Comparison of ENCODE assay signal across 1 cellular context in the genomic region with DNA sequence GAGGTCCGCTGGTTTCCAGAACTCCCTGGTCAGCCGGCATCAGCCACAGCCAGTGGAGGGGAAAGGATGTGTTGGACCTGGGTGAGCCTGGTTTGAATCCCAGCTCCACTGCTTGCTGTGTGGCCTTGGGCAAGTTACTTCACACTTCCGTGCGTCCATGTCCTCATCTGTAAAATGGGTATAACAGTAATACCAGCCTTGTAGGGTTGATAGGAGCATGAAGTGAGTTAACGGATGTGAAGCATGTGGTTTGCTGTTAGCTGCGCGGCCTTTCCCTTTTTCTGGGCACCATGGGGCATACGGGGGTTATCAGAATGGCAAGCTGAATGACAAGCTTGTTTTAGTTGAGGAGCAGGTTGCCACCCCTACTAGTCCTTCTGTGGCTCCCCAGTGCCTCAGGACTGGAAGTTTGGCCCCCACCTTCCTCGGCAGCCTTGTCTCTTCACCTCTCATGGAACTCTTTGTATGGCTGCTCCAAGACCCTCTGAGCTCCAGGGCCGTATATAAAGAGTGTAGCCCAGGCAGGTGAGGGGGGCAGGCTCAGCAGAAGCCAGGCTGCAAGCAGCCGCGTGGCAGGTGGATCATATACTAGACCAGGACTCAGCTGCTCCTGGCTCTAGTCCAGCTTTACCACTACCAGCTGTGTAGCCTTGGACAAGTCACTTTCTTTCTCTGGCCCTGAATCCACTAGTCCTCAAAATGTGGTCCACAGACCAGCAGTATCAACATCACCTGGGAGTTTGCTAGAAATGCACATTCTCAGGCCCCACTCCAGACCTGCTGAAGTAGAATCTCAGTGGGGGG.
TF ChIP-seq lines count a peak whose summit lies in the region.

No MANE protein-coding gene starts in this region.

TF ChIP-seq in WTC11, 78 proteins besides CTCF, POLR2A, EP300 and RAD21 (continued from another document):
- no peak for TF ChIP-seq KAT7 (CRISPR knock-in tag; IDR thresholded peaks at IDR 0.05; ENCODE audit: borderline replicate concordance)
